ENCODE assay signal across 1 cellular context in genomic region chr7:36291387-36292316, GRCh38.
TF ChIP-seq lines count a peak whose summit lies in the region.

No MANE protein-coding gene starts in this region.

TF ChIP-seq in HepG2, 621 proteins besides CTCF, POLR2A, EP300 and RAD21 (continued from another document):
- no peak for TF ChIP-seq ZNF280D (CRISPR knock-in tag; IDR thresholded peaks at IDR 0.05)
- no peak for TF ChIP-seq HNRNPLL (IDR thresholded peaks at IDR 0.05; ENCODE audit: low read depth, low read length, poor library complexity, severe bottlenecking)
- no peak for TF ChIP-seq AGO1 (IDR thresholded peaks at IDR 0.05; ENCODE audit: low read depth, low read length, poor library complexity, severe bottlenecking)
- TF ChIP-seq PPARG (CRISPR knock-in tag; conservative IDR thresholded peaks at IDR 0.05): no peak
- no peak for TF ChIP-seq THAP7 (CRISPR knock-in tag; IDR thresholded peaks at IDR 0.05)
- no peak for TF ChIP-seq ZNF777 (CRISPR knock-in tag; IDR thresholded peaks at IDR 0.05)
- no peak for TF ChIP-seq HOXA7 (CRISPR knock-in tag; IDR thresholded peaks at IDR 0.05)
- no peak for TF ChIP-seq SMYD3 (CRISPR knock-in tag; IDR thresholded peaks at IDR 0.05)
- TF ChIP-seq MAFG (CRISPR knock-in tag; IDR thresholded peaks at IDR 0.05): no peak
- TF ChIP-seq, protein P1, sequence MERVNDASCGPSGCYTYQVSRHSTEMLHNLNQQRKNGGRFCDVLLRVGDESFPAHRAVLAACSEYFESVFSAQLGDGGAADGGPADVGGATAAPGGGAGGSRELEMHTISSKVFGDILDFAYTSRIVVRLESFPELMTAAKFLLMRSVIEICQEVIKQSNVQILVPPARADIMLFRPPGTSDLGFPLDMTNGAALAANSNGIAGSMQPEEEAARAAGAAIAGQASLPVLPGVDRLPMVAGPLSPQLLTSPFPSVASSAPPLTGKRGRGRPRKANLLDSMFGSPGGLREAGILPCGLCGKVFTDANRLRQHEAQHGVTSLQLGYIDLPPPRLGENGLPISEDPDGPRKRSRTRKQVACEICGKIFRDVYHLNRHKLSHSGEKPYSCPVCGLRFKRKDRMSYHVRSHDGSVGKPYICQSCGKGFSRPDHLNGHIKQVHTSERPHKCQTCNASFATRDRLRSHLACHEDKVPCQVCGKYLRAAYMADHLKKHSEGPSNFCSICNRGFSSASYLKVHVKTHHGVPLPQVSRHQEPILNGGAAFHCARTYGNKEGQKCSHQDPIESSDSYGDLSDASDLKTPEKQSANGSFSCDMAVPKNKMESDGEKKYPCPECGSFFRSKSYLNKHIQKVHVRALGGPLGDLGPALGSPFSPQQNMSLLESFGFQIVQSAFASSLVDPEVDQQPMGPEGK (CRISPR knock-in tag; IDR thresholded peaks at IDR 0.05): no peak; the same call in 1 of the 2 replicates
- TF ChIP-seq, protein P2, sequence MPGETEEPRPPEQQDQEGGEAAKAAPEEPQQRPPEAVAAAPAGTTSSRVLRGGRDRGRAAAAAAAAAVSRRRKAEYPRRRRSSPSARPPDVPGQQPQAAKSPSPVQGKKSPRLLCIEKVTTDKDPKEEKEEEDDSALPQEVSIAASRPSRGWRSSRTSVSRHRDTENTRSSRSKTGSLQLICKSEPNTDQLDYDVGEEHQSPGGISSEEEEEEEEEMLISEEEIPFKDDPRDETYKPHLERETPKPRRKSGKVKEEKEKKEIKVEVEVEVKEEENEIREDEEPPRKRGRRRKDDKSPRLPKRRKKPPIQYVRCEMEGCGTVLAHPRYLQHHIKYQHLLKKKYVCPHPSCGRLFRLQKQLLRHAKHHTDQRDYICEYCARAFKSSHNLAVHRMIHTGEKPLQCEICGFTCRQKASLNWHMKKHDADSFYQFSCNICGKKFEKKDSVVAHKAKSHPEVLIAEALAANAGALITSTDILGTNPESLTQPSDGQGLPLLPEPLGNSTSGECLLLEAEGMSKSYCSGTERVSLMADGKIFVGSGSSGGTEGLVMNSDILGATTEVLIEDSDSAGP (CRISPR knock-in tag; IDR thresholded peaks at IDR 0.05; ENCODE audit: borderline replicate concordance): no peak
- TF ChIP-seq PREB (CRISPR knock-in tag; IDR thresholded peaks at IDR 0.05): no peak
- no peak for TF ChIP-seq ZNF468 (CRISPR knock-in tag; IDR thresholded peaks at IDR 0.05)
- TF ChIP-seq PTBP1 (IDR thresholded peaks at IDR 0.05; ENCODE audit: low read depth, low read length, poor library complexity, severe bottlenecking): no peak
- TF ChIP-seq, protein P3, sequence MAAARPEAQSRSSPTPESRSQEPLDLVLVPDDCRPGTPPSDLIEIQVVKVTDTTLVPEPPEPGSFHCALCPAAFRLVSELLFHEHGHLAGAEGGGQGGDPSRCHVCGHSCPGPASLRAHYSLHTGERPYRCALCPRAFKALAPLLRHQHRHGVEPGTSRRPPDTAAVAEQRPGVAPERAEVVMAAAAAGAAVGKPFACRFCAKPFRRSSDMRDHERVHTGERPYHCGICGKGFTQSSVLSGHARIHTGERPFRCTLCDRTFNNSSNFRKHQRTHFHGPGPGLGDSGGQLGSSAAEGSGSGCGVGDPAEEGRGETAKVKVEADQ (CRISPR knock-in tag; IDR thresholded peaks at IDR 0.05; ENCODE audit: borderline replicate concordance): no peak
- no peak for TF ChIP-seq NAIF1 (CRISPR knock-in tag; IDR thresholded peaks at IDR 0.05; ENCODE audit: borderline replicate concordance)
- TF ChIP-seq, protein P4, sequence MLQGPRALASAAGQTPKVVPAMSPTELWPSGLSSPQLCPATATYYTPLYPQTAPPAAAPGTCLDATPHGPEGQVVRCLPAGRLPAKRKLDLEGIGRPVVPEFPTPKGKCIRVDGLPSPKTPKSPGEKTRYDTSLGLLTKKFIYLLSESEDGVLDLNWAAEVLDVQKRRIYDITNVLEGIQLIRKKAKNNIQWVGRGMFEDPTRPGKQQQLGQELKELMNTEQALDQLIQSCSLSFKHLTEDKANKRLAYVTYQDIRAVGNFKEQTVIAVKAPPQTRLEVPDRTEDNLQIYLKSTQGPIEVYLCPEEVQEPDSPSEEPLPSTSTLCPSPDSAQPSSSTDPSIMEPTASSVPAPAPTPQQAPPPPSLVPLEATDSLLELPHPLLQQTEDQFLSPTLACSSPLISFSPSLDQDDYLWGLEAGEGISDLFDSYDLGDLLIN (CRISPR knock-in tag; IDR thresholded peaks at IDR 0.05; ENCODE audit: borderline replicate concordance): no peak
- TF ChIP-seq MEF2D (CRISPR knock-in tag; IDR thresholded peaks at IDR 0.05): no peak
- TF ChIP-seq SMAD9 (CRISPR knock-in tag; IDR thresholded peaks at IDR 0.05): no peak
- 0 out of 2 replicates have a peak, but pooled peaks have one; percentile 59 for TF ChIP-seq ZMAT3 (CRISPR knock-in tag; conservative IDR thresholded peaks at IDR 0.05)
- TF ChIP-seq GFI1 (CRISPR knock-in tag; IDR thresholded peaks at IDR 0.05; ENCODE audit: borderline replicate concordance): no peak
- TF ChIP-seq YEATS2 (CRISPR knock-in tag; IDR thresholded peaks at IDR 0.05; ENCODE audit: borderline replicate concordance): no peak; the same call in 1 of the 2 replicates
- 0 out of 2 replicates have a peak, but pooled peaks have one; percentile 25 for TF ChIP-seq ZNF34 (CRISPR knock-in tag; IDR thresholded peaks at IDR 0.05; ENCODE audit: borderline replicate concordance)
- no peak for TF ChIP-seq KLF9 (CRISPR knock-in tag; IDR thresholded peaks at IDR 0.05; ENCODE audit: low read depth)
- 0 out of 2 replicates have a peak, but pooled peaks have one; percentile 17 for TF ChIP-seq ZNF644 (CRISPR knock-in tag; IDR thresholded peaks at IDR 0.05; ENCODE audit: low read depth)
- peak; percentile 77; the same call in 1 of the 2 replicates for TF ChIP-seq ZSCAN31 (CRISPR knock-in tag; IDR thresholded peaks at IDR 0.05; ENCODE audit: low read depth)
- no peak for TF ChIP-seq AKAP8 (CRISPR knock-in tag; IDR thresholded peaks at IDR 0.05)
- TF ChIP-seq ZNF326 (CRISPR knock-in tag; IDR thresholded peaks at IDR 0.05; ENCODE audit: borderline replicate concordance): 0 out of 2 replicates have a peak, but pooled peaks have one; percentile 40
- TF ChIP-seq, protein P5, sequence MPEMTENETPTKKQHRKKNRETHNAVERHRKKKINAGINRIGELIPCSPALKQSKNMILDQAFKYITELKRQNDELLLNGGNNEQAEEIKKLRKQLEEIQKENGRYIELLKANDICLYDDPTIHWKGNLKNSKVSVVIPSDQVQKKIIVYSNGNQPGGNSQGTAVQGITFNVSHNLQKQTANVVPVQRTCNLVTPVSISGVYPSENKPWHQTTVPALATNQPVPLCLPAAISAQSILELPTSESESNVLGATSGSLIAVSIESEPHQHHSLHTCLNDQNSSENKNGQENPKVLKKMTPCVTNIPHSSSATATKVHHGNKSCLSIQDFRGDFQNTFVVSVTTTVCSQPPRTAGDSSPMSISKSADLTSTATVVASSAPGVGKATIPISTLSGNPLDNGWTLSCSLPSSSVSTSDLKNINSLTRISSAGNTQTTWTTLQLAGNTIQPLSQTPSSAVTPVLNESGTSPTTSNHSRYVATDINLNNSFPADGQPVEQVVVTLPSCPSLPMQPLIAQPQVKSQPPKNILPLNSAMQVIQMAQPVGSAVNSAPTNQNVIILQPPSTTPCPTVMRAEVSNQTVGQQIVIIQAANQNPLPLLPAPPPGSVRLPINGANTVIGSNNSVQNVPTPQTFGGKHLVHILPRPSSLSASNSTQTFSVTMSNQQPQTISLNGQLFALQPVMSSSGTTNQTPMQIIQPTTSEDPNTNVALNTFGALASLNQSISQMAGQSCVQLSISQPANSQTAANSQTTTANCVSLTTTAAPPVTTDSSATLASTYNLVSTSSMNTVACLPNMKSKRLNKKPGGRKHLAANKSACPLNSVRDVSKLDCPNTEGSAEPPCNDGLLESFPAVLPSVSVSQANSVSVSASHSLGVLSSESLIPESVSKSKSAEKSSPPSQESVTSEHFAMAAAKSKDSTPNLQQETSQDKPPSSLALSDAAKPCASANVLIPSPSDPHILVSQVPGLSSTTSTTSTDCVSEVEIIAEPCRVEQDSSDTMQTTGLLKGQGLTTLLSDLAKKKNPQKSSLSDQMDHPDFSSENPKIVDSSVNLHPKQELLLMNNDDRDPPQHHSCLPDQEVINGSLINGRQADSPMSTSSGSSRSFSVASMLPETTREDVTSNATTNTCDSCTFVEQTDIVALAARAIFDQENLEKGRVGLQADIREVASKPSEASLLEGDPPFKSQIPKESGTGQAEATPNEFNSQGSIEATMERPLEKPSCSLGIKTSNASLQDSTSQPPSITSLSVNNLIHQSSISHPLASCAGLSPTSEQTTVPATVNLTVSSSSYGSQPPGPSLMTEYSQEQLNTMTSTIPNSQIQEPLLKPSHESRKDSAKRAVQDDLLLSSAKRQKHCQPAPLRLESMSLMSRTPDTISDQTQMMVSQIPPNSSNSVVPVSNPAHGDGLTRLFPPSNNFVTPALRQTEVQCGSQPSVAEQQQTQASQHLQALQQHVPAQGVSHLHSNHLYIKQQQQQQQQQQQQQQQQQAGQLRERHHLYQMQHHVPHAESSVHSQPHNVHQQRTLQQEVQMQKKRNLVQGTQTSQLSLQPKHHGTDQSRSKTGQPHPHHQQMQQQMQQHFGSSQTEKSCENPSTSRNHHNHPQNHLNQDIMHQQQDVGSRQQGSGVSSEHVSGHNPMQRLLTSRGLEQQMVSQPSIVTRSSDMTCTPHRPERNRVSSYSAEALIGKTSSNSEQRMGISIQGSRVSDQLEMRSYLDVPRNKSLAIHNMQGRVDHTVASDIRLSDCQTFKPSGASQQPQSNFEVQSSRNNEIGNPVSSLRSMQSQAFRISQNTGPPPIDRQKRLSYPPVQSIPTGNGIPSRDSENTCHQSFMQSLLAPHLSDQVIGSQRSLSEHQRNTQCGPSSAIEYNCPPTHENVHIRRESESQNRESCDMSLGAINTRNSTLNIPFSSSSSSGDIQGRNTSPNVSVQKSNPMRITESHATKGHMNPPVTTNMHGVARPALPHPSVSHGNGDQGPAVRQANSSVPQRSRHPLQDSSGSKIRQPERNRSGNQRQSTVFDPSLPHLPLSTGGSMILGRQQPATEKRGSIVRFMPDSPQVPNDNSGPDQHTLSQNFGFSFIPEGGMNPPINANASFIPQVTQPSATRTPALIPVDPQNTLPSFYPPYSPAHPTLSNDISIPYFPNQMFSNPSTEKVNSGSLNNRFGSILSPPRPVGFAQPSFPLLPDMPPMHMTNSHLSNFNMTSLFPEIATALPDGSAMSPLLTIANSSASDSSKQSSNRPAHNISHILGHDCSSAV (CRISPR knock-in tag; IDR thresholded peaks at IDR 0.05; ENCODE audit: borderline replicate concordance): no peak
- peak; percentile 52; the same call in 1 of the 2 replicates for TF ChIP-seq ZNF788 (CRISPR knock-in tag; IDR thresholded peaks at IDR 0.05; ENCODE audit: borderline replicate concordance)
- no peak for TF ChIP-seq ZNF781 (CRISPR knock-in tag; IDR thresholded peaks at IDR 0.05; ENCODE audit: borderline replicate concordance, not compliant biosample characterization)
- TF ChIP-seq ZBTB3 (CRISPR knock-in tag; IDR thresholded peaks at IDR 0.05; ENCODE audit: borderline replicate concordance, low read depth): no peak
